1 cellular context compared by ENCODE assay signal in the genomic region with DNA sequence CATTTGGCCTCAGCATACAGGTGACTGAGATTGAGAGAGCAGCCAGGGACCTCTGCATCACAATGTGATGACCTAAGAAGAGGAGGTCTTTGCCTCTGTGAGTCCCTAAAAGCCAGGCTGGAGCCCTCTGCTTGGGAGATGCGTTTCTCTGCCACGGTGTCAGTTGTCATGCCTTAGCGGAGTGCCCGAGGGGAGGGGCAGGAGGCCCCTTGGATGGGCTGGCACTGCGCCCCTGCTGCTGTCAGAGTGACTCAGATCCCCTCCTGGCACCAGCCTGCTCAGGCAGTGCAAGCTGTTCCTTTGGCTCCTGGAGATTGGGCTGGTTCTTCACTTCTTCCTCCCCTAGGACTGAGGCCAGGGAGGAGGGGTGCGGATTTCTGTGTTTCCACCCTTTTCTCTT.
TF ChIP-seq lines count a peak whose summit lies in the region.

No MANE protein-coding gene starts in this region.

TF ChIP-seq in SK-N-SH, 30 proteins besides CTCF, POLR2A, EP300 and RAD21 (continued from another document):
- TF ChIP-seq, protein P1, sequence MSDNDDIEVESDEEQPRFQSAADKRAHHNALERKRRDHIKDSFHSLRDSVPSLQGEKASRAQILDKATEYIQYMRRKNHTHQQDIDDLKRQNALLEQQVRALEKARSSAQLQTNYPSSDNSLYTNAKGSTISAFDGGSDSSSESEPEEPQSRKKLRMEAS (IDR thresholded peaks at IDR 0.05; ENCODE audit: low read depth), result peak; percentile 38
- TF ChIP-seq, protein P2, sequence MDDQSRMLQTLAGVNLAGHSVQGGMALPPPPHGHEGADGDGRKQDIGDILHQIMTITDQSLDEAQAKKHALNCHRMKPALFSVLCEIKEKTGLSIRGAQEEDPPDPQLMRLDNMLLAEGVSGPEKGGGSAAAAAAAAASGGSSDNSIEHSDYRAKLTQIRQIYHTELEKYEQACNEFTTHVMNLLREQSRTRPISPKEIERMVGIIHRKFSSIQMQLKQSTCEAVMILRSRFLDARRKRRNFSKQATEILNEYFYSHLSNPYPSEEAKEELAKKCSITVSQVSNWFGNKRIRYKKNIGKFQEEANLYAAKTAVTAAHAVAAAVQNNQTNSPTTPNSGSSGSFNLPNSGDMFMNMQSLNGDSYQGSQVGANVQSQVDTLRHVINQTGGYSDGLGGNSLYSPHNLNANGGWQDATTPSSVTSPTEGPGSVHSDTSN (IDR thresholded peaks at IDR 0.05), result peak; percentile 30; the same call in 1 of the 2 replicates
- TF ChIP-seq RXRA (IDR thresholded peaks at IDR 0.05; ENCODE audit: borderline replicate concordance, low read depth) (no peak), SIN3A (IDR thresholded peaks at IDR 0.05; ENCODE audit: borderline replicate concordance, low read depth, low read length) (no peak), TAF1 (IDR thresholded peaks at IDR 0.05; ENCODE audit: borderline replicate concordance, low read depth, low read length) (no peak), NFIC (IDR thresholded peaks at IDR 0.05; ENCODE audit: borderline replicate concordance) (peak; percentile 82), YY1 (IDR thresholded peaks at IDR 0.05; ENCODE audit: low read depth) (no peak), TCF12 (IDR thresholded peaks at IDR 0.05) (peak; percentile 69)
- TF ChIP-seq, protein P3, sequence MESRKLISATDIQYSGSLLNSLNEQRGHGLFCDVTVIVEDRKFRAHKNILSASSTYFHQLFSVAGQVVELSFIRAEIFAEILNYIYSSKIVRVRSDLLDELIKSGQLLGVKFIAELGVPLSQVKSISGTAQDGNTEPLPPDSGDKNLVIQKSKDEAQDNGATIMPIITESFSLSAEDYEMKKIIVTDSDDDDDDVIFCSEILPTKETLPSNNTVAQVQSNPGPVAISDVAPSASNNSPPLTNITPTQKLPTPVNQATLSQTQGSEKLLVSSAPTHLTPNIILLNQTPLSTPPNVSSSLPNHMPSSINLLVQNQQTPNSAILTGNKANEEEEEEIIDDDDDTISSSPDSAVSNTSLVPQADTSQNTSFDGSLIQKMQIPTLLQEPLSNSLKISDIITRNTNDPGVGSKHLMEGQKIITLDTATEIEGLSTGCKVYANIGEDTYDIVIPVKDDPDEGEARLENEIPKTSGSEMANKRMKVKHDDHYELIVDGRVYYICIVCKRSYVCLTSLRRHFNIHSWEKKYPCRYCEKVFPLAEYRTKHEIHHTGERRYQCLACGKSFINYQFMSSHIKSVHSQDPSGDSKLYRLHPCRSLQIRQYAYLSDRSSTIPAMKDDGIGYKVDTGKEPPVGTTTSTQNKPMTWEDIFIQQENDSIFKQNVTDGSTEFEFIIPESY (IDR thresholded peaks at IDR 0.05; ENCODE audit: borderline replicate concordance, low read depth), result no peak
